In genomic region chr12:6831450-6831995, GRCh38 we compare ENCODE assay signal across 23 cellular contexts.
"Had no signal": no experiment of that assay in that cellular context is flagged by ENCODE, and none has a peak within 500 bp of the region (broad histone marks: within the 10 kb centered on the region; RNA-seq: fewer than 3 reads in every experiment).

No MANE protein-coding gene starts in this region.

- H3K9me3 Mint-ChIP-seq: activated T-helper 1 cell treated with anti-CD3 and anti-CD28 coated beads, Interleukin-12 subunit alpha, Interleukin-12 subunit beta, Interleukin-2, Interleukin-4 antibody, amounts not matched to agents 30 ng/mL and 10 ng/mL and 1 ng/mL, durations not matched to agents 14 hours and 24 hours and 36 hours; dendritic cell treated with granulocyte-macrophage colony-stimulating factor and Interleukin-4, amounts not matched to agents 40 ng/mL and 50 ng/mL, for 4 days; T-helper 1 cell treated with Interleukin-12 subunit alpha and Interleukin-12 subunit beta and Interleukin-4 antibody, amounts not matched to agents 30 μg/mL and 1 μg/mL, for 36 hours had no signal

- H3K9me3 ChIP-seq: ovary, prostate gland, spleen, thoracic aorta, upper lobe of left lung had no signal

- H3K27me3 ChIP-seq: brain microvascular endothelial cell, hepatocyte, ovary had no signal

- H3K36me3 ChIP-seq: ovary had no signal

- H3K27ac Mint-ChIP-seq: activated CD8-positive, alpha-beta T cell treated with anti-CD3 and anti-CD28 coated beads, Interleukin-2, amount 10 ng/mL, durations not matched to agents 7 days and 5 days; activated T-helper 1 cell treated with anti-CD3 and anti-CD28 coated beads, Interleukin-12 subunit alpha, Interleukin-12 subunit beta, Interleukin-2, Interleukin-4 antibody, amounts not matched to agents 30 ng/mL and 10 ng/mL and 1 ng/mL, durations not matched to agents 14 hours and 24 hours and 36 hours; dendritic cell treated with granulocyte-macrophage colony-stimulating factor and Interleukin-4, amounts not matched to agents 40 ng/mL and 50 ng/mL, for 4 days; T-helper 1 cell treated with Interleukin-12 subunit alpha and Interleukin-12 subunit beta and Interleukin-4 antibody, amounts not matched to agents 30 μg/mL and 1 μg/mL, for 36 hours had no signal

- H3K4me1 ChIP-seq: prostate gland had no signal

- H3K4me3 ChIP-seq: hepatocyte, ovary, prostate gland, spleen, thoracic aorta, upper lobe of left lung had no signal

- H3K27ac ChIP-seq: brain microvascular endothelial cell, hepatocyte, ovary, prostate gland, spleen, thoracic aorta, upper lobe of left lung had no signal

- H3K4me3 Mint-ChIP-seq: activated CD8-positive, alpha-beta T cell treated with anti-CD3 and anti-CD28 coated beads, Interleukin-2, amount 10 ng/mL, durations not matched to agents 7 days and 5 days; dendritic cell treated with granulocyte-macrophage colony-stimulating factor and Interleukin-4, amounts not matched to agents 40 ng/mL and 50 ng/mL, for 4 days had no signal

- ATAC-seq: activated CD8-positive, alpha-beta T cell treated with anti-CD3 and anti-CD28 coated beads, Interleukin-2, amount 10 ng/mL, durations not matched to agents 7 days and 5 days had no signal

- DNase-seq: activated CD4-positive, alpha-beta T cell treated with anti-CD3 and anti-CD28 coated beads for 48 hours; activated CD8-positive, alpha-beta T cell treated with anti-CD3 and anti-CD28 coated beads, Interleukin-2, amount 10 ng/mL, durations not matched to agents 7 days and 5 days; activated gamma-delta T cell; activated naive CD4-positive, alpha-beta T cell treated with anti-CD3 and anti-CD28 coated beads, Interleukin-2, amount 50 U/mL, for 16 hours; anterior cingulate cortex; brain microvascular endothelial cell; caudate nucleus; effector CD4-positive, alpha-beta T cell; erythroblast; foreskin fibroblast; midbrain; ovary; spleen; stimulated activated CD4-positive, alpha-beta T cell treated with anti-CD3 and anti-CD28 coated beads, Interleukin-4, amount 100 ng/mL, for 1 hour; stimulated activated naive CD4-positive, alpha-beta T cell treated with Interleukin-2 at 50 U/mL for 16 hours; T1000; upper lobe of left lung had no signal
